ENCODE assay signal across 1 cellular context in the genomic region with DNA sequence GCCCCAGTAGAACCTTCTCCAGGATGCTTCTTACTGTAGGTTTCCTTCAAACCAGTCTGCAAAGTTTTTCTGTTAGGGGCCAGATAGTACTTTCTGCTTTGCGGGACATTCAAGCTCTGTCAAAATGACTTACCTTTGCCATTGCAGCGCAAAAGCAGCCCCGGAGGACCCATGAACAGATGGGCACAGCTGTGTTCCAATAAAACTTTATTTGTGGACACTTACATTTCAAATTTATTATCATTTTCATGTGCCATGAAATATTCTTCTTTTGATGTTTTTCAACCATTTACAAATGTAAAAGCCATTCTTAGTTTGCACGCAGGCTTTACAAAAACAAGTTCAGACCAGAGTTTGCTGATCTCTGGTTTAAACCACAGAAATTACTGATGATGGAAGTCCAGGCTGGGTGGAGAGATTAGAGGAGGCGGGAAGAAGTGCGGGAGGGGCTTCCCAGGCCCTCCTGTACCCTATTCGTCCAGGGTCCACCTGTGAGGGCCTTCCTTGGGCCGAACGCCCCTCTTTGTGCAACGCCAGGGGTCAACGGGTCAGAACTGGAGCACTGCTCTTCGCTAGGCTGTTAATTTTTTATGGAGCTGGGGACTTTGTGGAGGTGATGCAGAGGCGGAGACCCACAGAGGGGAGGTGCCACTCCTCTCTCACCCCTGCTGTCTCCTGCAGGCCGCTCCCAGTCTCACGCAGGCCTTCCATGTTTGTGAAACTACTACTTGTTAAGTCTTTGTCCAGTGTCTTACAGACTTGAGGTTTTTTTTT.
A peak's percentile ranks its signal among the peaks of the same experiment; 100 is the strongest.
TF ChIP-seq lines count a peak whose summit lies in the region.

No MANE protein-coding gene starts in this region.

TF ChIP-seq in HepG2, 621 proteins besides CTCF, POLR2A, EP300 and RAD21 (continued from another document):
- TF ChIP-seq ZNF556 (CRISPR knock-in tag; IDR thresholded peaks at IDR 0.05; ENCODE audit: borderline replicate concordance) (no peak), ZNF263 (CRISPR knock-in tag; IDR thresholded peaks at IDR 0.05) (0 out of 2 replicates have a peak, but pooled peaks have one; percentile 7), ZSCAN25 (CRISPR knock-in tag; IDR thresholded peaks at IDR 0.05) (0 out of 2 replicates have a peak, but pooled peaks have one; percentile 39), ZEB1 (IDR thresholded peaks at IDR 0.05; ENCODE audit: insufficient replicate concordance, low read depth) (no peak), NR2F6 (IDR thresholded peaks at IDR 0.05) (0 out of 2 replicates have a peak, but pooled peaks have one; percentile 15), NR2F6 (CRISPR knock-in tag; IDR thresholded peaks at IDR 0.05) (no peak), SMYD3 (CRISPR knock-in tag; IDR thresholded peaks at IDR 0.05) (no peak), ZNF766 (CRISPR knock-in tag; IDR thresholded peaks at IDR 0.05; ENCODE audit: borderline replicate concordance) (no peak), THYN1 (CRISPR knock-in tag; IDR thresholded peaks at IDR 0.05; ENCODE audit: borderline replicate concordance, low read depth) (no peak), ZNF562 (CRISPR knock-in tag; IDR thresholded peaks at IDR 0.05; ENCODE audit: borderline replicate concordance) (no peak), ZNF431 (CRISPR knock-in tag; IDR thresholded peaks at IDR 0.05; ENCODE audit: borderline replicate concordance, low read depth) (no peak), ZKSCAN5 (CRISPR knock-in tag; IDR thresholded peaks at IDR 0.05) (peak; percentile 86)
- TF ChIP-seq, protein P1, sequence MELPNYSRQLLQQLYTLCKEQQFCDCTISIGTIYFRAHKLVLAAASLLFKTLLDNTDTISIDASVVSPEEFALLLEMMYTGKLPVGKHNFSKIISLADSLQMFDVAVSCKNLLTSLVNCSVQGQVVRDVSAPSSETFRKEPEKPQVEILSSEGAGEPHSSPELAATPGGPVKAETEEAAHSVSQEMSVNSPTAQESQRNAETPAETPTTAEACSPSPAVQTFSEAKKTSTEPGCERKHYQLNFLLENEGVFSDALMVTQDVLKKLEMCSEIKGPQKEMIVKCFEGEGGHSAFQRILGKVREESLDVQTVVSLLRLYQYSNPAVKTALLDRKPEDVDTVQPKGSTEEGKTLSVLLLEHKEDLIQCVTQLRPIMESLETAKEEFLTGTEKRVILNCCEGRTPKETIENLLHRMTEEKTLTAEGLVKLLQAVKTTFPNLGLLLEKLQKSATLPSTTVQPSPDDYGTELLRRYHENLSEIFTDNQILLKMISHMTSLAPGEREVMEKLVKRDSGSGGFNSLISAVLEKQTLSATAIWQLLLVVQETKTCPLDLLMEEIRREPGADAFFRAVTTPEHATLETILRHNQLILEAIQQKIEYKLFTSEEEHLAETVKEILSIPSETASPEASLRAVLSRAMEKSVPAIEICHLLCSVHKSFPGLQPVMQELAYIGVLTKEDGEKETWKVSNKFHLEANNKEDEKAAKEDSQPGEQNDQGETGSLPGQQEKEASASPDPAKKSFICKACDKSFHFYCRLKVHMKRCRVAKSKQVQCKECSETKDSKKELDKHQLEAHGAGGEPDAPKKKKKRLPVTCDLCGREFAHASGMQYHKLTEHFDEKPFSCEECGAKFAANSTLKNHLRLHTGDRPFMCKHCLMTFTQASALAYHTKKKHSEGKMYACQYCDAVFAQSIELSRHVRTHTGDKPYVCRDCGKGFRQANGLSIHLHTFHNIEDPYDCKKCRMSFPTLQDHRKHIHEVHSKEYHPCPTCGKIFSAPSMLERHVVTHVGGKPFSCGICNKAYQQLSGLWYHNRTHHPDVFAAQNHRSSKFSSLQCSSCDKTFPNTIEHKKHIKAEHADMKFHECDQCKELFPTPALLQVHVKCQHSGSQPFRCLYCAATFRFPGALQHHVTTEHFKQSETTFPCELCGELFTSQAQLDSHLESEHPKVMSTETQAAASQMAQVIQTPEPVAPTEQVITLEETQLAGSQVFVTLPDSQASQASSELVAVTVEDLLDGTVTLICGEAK (IDR thresholded peaks at IDR 0.05): peak; percentile 53; the same call in 1 of the 2 replicates
- TF ChIP-seq, protein P1 (CRISPR knock-in tag; IDR thresholded peaks at IDR 0.05): peak; percentile 98
- TF ChIP-seq, protein P2, sequence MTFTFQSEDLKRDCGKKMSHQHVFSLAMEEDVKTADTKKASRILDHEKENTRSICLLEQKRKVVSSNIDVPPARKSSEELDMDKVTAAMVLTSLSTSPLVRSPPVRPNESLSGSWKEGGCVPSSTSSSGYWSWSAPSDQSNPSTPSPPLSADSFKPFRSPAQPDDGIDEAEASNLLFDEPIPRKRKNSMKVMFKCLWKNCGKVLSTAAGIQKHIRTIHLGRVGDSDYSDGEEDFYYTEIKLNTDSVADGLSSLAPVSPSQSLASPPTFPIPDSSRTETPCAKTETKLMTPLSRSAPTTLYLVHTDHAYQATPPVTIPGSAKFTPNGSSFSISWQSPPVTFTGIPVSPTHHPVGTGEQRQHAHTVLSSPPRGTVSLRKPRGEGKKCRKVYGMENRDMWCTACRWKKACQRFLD (CRISPR knock-in tag; IDR thresholded peaks at IDR 0.05; ENCODE audit: borderline replicate concordance): 0 out of 2 replicates have a peak, but pooled peaks have one; percentile 6
- TF ChIP-seq, protein P3, sequence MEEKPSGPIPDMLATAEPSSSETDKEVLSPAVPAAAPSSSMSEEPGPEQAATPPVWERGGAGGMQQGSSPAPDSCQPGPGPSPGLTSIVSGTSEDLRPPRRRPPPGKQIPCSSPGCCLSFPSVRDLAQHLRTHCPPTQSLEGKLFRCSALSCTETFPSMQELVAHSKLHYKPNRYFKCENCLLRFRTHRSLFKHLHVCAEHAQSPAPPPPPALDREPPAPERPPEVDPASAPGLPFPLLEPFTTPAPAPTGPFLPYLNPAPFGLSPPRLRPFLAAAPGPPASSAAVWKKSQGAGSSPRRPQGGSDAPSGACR (CRISPR knock-in tag; IDR thresholded peaks at IDR 0.05): no peak
- TF ChIP-seq, protein P4, sequence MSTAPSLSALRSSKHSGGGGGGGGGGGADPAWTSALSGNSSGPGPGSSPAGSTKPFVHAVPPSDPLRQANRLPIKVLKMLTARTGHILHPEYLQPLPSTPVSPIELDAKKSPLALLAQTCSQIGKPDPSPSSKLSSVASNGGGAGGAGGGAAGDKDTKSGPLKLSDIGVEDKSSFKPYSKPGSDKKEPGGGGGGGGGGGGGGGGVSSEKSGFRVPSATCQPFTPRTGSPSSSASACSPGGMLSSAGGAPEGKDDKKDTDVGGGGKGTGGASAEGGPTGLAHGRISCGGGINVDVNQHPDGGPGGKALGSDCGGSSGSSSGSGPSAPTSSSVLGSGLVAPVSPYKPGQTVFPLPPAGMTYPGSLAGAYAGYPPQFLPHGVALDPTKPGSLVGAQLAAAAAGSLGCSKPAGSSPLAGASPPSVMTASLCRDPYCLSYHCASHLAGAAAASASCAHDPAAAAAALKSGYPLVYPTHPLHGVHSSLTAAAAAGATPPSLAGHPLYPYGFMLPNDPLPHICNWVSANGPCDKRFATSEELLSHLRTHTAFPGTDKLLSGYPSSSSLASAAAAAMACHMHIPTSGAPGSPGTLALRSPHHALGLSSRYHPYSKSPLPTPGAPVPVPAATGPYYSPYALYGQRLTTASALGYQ (CRISPR knock-in tag; IDR thresholded peaks at IDR 0.05): no peak
